9 cellular contexts compared by ENCODE assay signal in genomic region chr9:30996761-30997160, GRCh38.
"Had no signal": no experiment of that assay in that cellular context is flagged by ENCODE, and none has a peak within 500 bp of the region (broad histone marks: within the 10 kb centered on the region; RNA-seq: fewer than 3 reads in every experiment).

No MANE protein-coding gene starts in this region.

- H3K9ac ChIP-seq: GM23248, KMS-11 had no signal

- H3K4me3 ChIP-seq: GM23248, HAP-1 had no signal

- ATAC-seq: HCT116 had no signal

- H3K4me2 ChIP-seq: KMS-11 had no signal

- H3K9me3 ChIP-seq: HAP-1 had no signal

- DNase-seq: GM23248, GOT3, H7, HFFc6, KBM-7 had no signal

- H3K36me3 ChIP-seq: HAP-1 had no signal

- FAIRE-seq: HTR-8/SVneo had no signal

- H2AFZ ChIP-seq: GM23248 had no signal

- H3K27ac ChIP-seq: GM23248, KMS-11 had no signal

- H3K4me1 ChIP-seq: HAP-1 had no signal
